Comparison of ENCODE assay signal across 10 cellular contexts in genomic region chr5:17487180-17487512, GRCh38. TPM values are rescaled to one million over a fixed set of nuclear protein-coding genes. Genes with fewer than 3 reads are reported as not detected.
"Had no signal": no experiment of that assay in that cellular context is flagged by ENCODE, and none has a peak within 500 bp of the region (broad histone marks: within the 10 kb centered on the region; RNA-seq: fewer than 3 reads in every experiment).

No MANE protein-coding gene starts in this region.

- H3K27ac ChIP-seq: GM23248 had no signal

- H3K4me1 ChIP-seq: HAP-1 had no signal

- H3K9me3 ChIP-seq: HAP-1 had no signal

- H3K27ac Mint-ChIP-seq: HFFc6 had no signal

- H3K9me3 Mint-ChIP-seq: HFFc6 had no signal

- H3K36me3 ChIP-seq: HAP-1 had no signal

- DNase-seq: GM23248, GOT3, H7, HFFc6, IMR-90 had no signal

- H3K4me3 ChIP-seq: GM23248, HAP-1, K562 had no signal

- H3K9ac ChIP-seq: GM23248 had no signal

- H3K4me3 Mint-ChIP-seq: HFFc6 had no signal

- ATAC-seq: HCT116, K562 had no signal

RNA-seq across cellular contexts. Expression of gene TAF11L2, which starts 10.9 kb away (rescaled TPM):
- total RNA-seq: GM23248, H4, H7, HFFc6, HT-29, IMR-90, K562 had no signal
- polyA plus RNA-seq: GM23248, IMR-90, K562 had no signal

RNA-seq across cellular contexts. Expression of gene TAF11L3, which starts 31.0 kb away (rescaled TPM):
- total RNA-seq: GM23248, H4, H7, HFFc6, HT-29, IMR-90, K562 had no signal
- polyA plus RNA-seq: GM23248, IMR-90 had no signal

RNA-seq across cellular contexts. Expression of gene TAF11L4, which starts 34.5 kb away (rescaled TPM):
- total RNA-seq: GM23248, H4, H7, HFFc6, HT-29, IMR-90, K562 had no signal
- polyA plus RNA-seq: GM23248, IMR-90, K562 had no signal

RNA-seq across cellular contexts. Expression of gene TAF11L5, which starts 37.9 kb away (rescaled TPM):
- total RNA-seq: GM23248, H4, H7, HFFc6, HT-29, IMR-90 had no signal
- polyA plus RNA-seq: GM23248, IMR-90 had no signal

RNA-seq across cellular contexts. Expression of gene TAF11L6, which starts 41.3 kb away (rescaled TPM):
- total RNA-seq: GM23248, H4, H7, HFFc6, HT-29, IMR-90, K562 had no signal
- polyA plus RNA-seq: GM23248, IMR-90, K562 had no signal
